Comparison of ENCODE assay signal across 17 cellular contexts in genomic region chr7:136588216-136588615, GRCh38.
DNase-seq lines count a peak whose midpoint lies in the region; ATAC-seq, FAIRE-seq and TF ChIP-seq lines count a peak whose summit lies in the region.
"Had no signal": no experiment of that assay in that cellular context is flagged by ENCODE, and none has a peak within 500 bp of the region (broad histone marks: within the 10 kb centered on the region; RNA-seq: fewer than 3 reads in every experiment).

No MANE protein-coding gene starts in this region.

- TF ChIP-seq CTCF in astrocyte (IDR thresholded peaks at IDR 0.05; ENCODE audit: insufficient read depth, low read depth, low read length): no peak

- H3K36me3 Mint-ChIP-seq in astrocyte (ENCODE audit: low read depth, unreplicated experiment): no peaks in the 10 kb centered on the region
- H3K36me3 Mint-ChIP-seq: CD8-positive, alpha-beta T cell had no signal

- no peaks in the 10 kb centered on the region for H3K79me2 ChIP-seq in astrocyte (ENCODE audit: insufficient read depth, low read length)

- FAIRE-seq in astrocyte (lab: Jason Lieb, UNC): no peak
- FAIRE-seq: GM12878, GM19239, H1 had no signal

- H2AFZ ChIP-seq in astrocyte (ENCODE audit: low read depth, low read length): no peak overlapping the region

- peak; percentile 53 for DNase-seq in EL
- peak; percentile 14 for DNase-seq in HS-27A (ENCODE audit: low read depth)
- no peak for DNase-seq in astrocyte (ENCODE audit: low read depth)
- no peak for DNase-seq in caudate nucleus (lab: John Stamatoyannopoulos, UW)
- no peak for DNase-seq in stimulated activated CD4-positive, alpha-beta T cell treated with anti-CD3 and anti-CD28 coated beads, Interleukin-2, amount 100 ng/mL, for 48 hours
- DNase-seq in aorta: no peak
- DNase-seq: 8988T; Calu3; CD8-positive, alpha-beta T cell; H9; KG1 had no signal

- no peak for ATAC-seq in aorta (ENCODE audit: low FRiP score)
- ATAC-seq: CD8-positive, alpha-beta T cell; GM12878 had no signal

- H3K4me3 ChIP-seq in astrocyte (ENCODE audit: insufficient read depth, low read depth, low read length): no peak overlapping the region
- H3K4me3 ChIP-seq in stomach smooth muscle (ENCODE audit: low read length in 2 of 2): no peak overlapping the region
- H3K4me3 ChIP-seq in aorta (ENCODE audit: low read length in 2 of 2): no peak overlapping the region
- H3K4me3 ChIP-seq: BLaER1 treated with 17β-estradiol and CSF1 and Interleukin-3, amounts not matched to agents 10 nM and 100 nM; GM12878 had no signal

- H3K27me3 ChIP-seq in astrocyte (ENCODE audit: insufficient read depth, low read length) (no peaks in the 10 kb centered on the region), stomach smooth muscle (ENCODE audit: control insufficient read depth in 1 of 2, insufficient read depth in 2 of 2, low read length in 2 of 2) (no peaks in the 10 kb centered on the region), aorta (ENCODE audit: control insufficient read depth in 1 of 2, insufficient read depth in 2 of 2, low read length in 1 of 2) (no peaks in the 10 kb centered on the region)
- H3K27me3 ChIP-seq: BLaER1 treated with 17β-estradiol and CSF1 and Interleukin-3, amounts not matched to agents 10 nM and 100 nM had no signal

- H3K4me1 ChIP-seq in astrocyte (ENCODE audit: insufficient read depth, low read length) (no peaks in the 10 kb centered on the region), stomach smooth muscle (ENCODE audit: control insufficient read depth, insufficient read depth, low read length) (no peaks in the 10 kb centered on the region), aorta (ENCODE audit: control insufficient read depth in 1 of 2, insufficient read depth in 2 of 2, low read length in 2 of 2) (no peaks in the 10 kb centered on the region)

- H3K4me2 ChIP-seq in astrocyte (ENCODE audit: low read length): no peak overlapping the region
- H3K4me2 ChIP-seq: BLaER1 treated with 17β-estradiol and CSF1 and Interleukin-3, amounts not matched to agents 10 nM and 100 nM had no signal

- no peaks in the 10 kb centered on the region for H3K9me3 Mint-ChIP-seq in astrocyte (ENCODE audit: unreplicated experiment)
- H3K9me3 Mint-ChIP-seq: CD8-positive, alpha-beta T cell; H9 had no signal

- H3K9ac ChIP-seq in astrocyte (ENCODE audit: low read length): no peak overlapping the region
- no peak overlapping the region for H3K9ac ChIP-seq in stomach smooth muscle (ENCODE audit: low read length in 2 of 2)
- H3K9ac ChIP-seq: BLaER1 treated with 17β-estradiol and CSF1 and Interleukin-3, amounts not matched to agents 10 nM and 100 nM had no signal

- intact Hi-C loops in aorta (cut with DNase I): no loop called here

- H3K4me1 Mint-ChIP-seq in astrocyte (ENCODE audit: low read depth, unreplicated experiment): no peaks in the 10 kb centered on the region
- H3K4me1 Mint-ChIP-seq: B cell, H9 had no signal

- H3K9me3 ChIP-seq in astrocyte (ENCODE audit: insufficient read depth, low read depth, low read length) (no peaks in the 10 kb centered on the region), stomach smooth muscle (ENCODE audit: control insufficient read depth in 2 of 2, low read length in 2 of 2) (no peaks in the 10 kb centered on the region), aorta (ENCODE audit: control insufficient read depth, low read length) (no peaks in the 10 kb centered on the region)
- H3K9me3 ChIP-seq: BLaER1 treated with 17β-estradiol and CSF1 and Interleukin-3, amounts not matched to agents 10 nM and 100 nM had no signal

- H3K27ac Mint-ChIP-seq in astrocyte (ENCODE audit: unreplicated experiment): no peak overlapping the region
- H3K27ac Mint-ChIP-seq: B cell; CD8-positive, alpha-beta T cell; H9 had no signal

- no peak overlapping the region for H3K4me3 Mint-ChIP-seq in astrocyte (ENCODE audit: unreplicated experiment)
- H3K4me3 Mint-ChIP-seq: B cell; CD8-positive, alpha-beta T cell; H9 had no signal

- WGBS in aorta, 2 donors: 84 to 87% methylated on average over 2 of the region's 2 CpGs

- no peaks in the 10 kb centered on the region for H3K27me3 Mint-ChIP-seq in astrocyte (ENCODE audit: low read depth, unreplicated experiment)
- H3K27me3 Mint-ChIP-seq: B cell had no signal

- H3K27ac ChIP-seq in astrocyte (ENCODE audit: low read depth, low read length) (peak overlapping the region; percentile 31), stomach smooth muscle (ENCODE audit: low read length) (peak overlapping the region; percentile 6), caudate nucleus (ENCODE audit: low read depth, low read length) (no peak overlapping the region), aorta (ENCODE audit: low read depth in 1 of 2, low read length in 2 of 2) (no peak overlapping the region)
- H3K27ac ChIP-seq: BLaER1 treated with 17β-estradiol and CSF1 and Interleukin-3, amounts not matched to agents 10 nM and 100 nM had no signal

- H3K36me3 ChIP-seq in astrocyte (ENCODE audit: insufficient read depth, low read length): no peaks in the 10 kb centered on the region
- no peaks in the 10 kb centered on the region for H3K36me3 ChIP-seq in stomach smooth muscle (ENCODE audit: control insufficient read depth in 2 of 2, insufficient read depth in 2 of 2, low read length in 2 of 2)
- no peaks in the 10 kb centered on the region for H3K36me3 ChIP-seq in aorta (ENCODE audit: control insufficient read depth in 1 of 2, insufficient read depth in 2 of 2, low read length in 1 of 2)
- H3K36me3 ChIP-seq: BLaER1 treated with 17β-estradiol and CSF1 and Interleukin-3, amounts not matched to agents 10 nM and 100 nM had no signal

- H4K20me1 ChIP-seq in astrocyte (ENCODE audit: insufficient read depth, low read length): no peaks in the 10 kb centered on the region
- H4K20me1 ChIP-seq: BLaER1 treated with 17β-estradiol and CSF1 and Interleukin-3, amounts not matched to agents 10 nM and 100 nM had no signal

Comparison
In these comparisons a context has a peak if more than half of its experiments do, and no peak if none do; other contexts are left out.
1. DNase-seq: peak in EL (single experiment) and HS-27A (single experiment); none in astrocyte (single experiment), caudate nucleus (0 of 61), stimulated activated CD4-positive, alpha-beta T cell treated with anti-CD3 and anti-CD28 coated beads, Interleukin-2, amount 100 ng/mL, for 48 hours (0 of 2) and aorta (0 of 2).
2. H3K27ac ChIP-seq: peak in astrocyte (single experiment) and stomach smooth muscle (single experiment); none in caudate nucleus (single experiment) and aorta (0 of 2).